Comparison of ENCODE assay signal across 9 cellular contexts in the genomic region with DNA sequence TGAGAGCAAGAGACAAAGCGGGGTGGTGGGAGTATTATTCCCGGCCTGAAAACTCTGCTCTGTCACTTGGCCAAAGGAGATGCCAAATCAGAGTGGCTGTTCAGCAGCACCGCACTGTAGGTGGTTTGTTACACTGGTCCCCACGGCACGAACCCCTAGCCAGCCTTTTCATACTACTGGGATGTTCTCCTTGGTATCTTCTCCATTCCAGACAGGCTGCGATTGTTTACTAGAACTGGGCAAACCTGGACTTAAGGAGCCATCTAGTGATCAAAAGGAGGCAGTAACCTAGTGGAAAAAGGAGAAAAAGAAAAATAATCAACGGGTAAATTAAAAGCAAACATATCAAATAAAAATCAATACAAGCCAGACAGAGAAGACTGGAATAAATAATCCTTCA. TPM values are rescaled to one million over a fixed set of nuclear protein-coding genes. Genes with fewer than 3 reads are reported as not detected.
DNase-seq lines count a peak whose midpoint lies in the region; ATAC-seq and TF ChIP-seq lines count a peak whose summit lies in the region.
"Had no signal": no experiment of that assay in that cellular context is flagged by ENCODE, and none has a peak within 500 bp of the region (broad histone marks: within the 10 kb centered on the region; RNA-seq: fewer than 3 reads in every experiment).

No MANE protein-coding gene starts in this region.

- H3K27ac Mint-ChIP-seq in CD8-positive, alpha-beta memory T cell: no peak overlapping the region
- H3K27ac Mint-ChIP-seq: activated naive CD8-positive, alpha-beta T cell treated with anti-CD3 and anti-CD28 coated beads, Interleukin-2, amount 10 ng/mL, durations not matched to agents 7 days and 5 days had no signal

- dilution Hi-C loops in mammary epithelial cell (cut with HindIII; ENCODE audit: low sequenced_read_pairs): no loop called here

- H3K27me3 ChIP-seq in MM.1S (replicated peaks; ENCODE audit: insufficient read depth, low read length) (no peaks in the 10 kb centered on the region), mammary epithelial cell (ENCODE audit: insufficient read depth, low read length) (no peaks in the 10 kb centered on the region)
- no peaks in the 10 kb centered on the region for H3K27me3 ChIP-seq in CD8-positive, alpha-beta memory T cell (ENCODE audit: insufficient read depth, low read length, poor library complexity, severe bottlenecking)

- H3K4me1 Mint-ChIP-seq in CD8-positive, alpha-beta memory T cell: no peaks in the 10 kb centered on the region
- H3K4me1 Mint-ChIP-seq: activated naive CD8-positive, alpha-beta T cell treated with anti-CD3 and anti-CD28 coated beads, Interleukin-2, amount 10 ng/mL, durations not matched to agents 7 days and 5 days had no signal

- H3K9ac ChIP-seq in MM.1S (ENCODE audit: low read length) (no peak overlapping the region), mammary epithelial cell (ENCODE audit: insufficient read depth, low read length) (no peak overlapping the region)

- no peak overlapping the region for H3K27ac ChIP-seq in MM.1S (ENCODE audit: low read length)
- no peak overlapping the region for H3K27ac ChIP-seq in mammary epithelial cell (ENCODE audit: insufficient read depth, low read depth, low read length)
- no peak overlapping the region for H3K27ac ChIP-seq in CD8-positive, alpha-beta memory T cell (ENCODE audit: low read depth, low read length)

- no peak overlapping the region for H2AFZ ChIP-seq in MM.1S (ENCODE audit: low read length)
- peak overlapping the region; percentile 18 for H2AFZ ChIP-seq in mammary epithelial cell (ENCODE audit: low read depth, low read length)

- no peaks in the 10 kb centered on the region for H3K9me2 ChIP-seq in MM.1S (replicated peaks; ENCODE audit: insufficient read depth, low read length)

- CTCF ChIA-PET in mammary epithelial cell (lab: Charles Lee; ENCODE audit: low non-redundant PET): interaction anchor here (0.6 kb wide), 1 partner anchor 1196 kb away, joined by 3 read pairs; no protein-coding TSS in a partner anchor
- CTCF ChIA-PET in CD8-positive, alpha-beta memory T cell (lab: Charles Lee): no interaction called here

- H3K4me2 ChIP-seq in MM.1S (ENCODE audit: low read depth, low read length) (no peak overlapping the region), mammary epithelial cell (ENCODE audit: insufficient read depth, low read depth, low read length) (no peak overlapping the region)

- peaks cover 0 to 2% of the 10 kb centered on the region in 2 donors for H3K27me3 Mint-ChIP-seq in CD8-positive, alpha-beta memory T cell
- H3K27me3 Mint-ChIP-seq: activated naive CD8-positive, alpha-beta T cell treated with anti-CD3 and anti-CD28 coated beads, Interleukin-2, amount 10 ng/mL, durations not matched to agents 7 days and 5 days had no signal

- intact Hi-C loops in mammary epithelial cell (cut with micrococcal nuclease): loop anchor here (1.0 kb wide), 2 partner anchors 100 to 243 kb away; no protein-coding TSS in a partner anchor

- POLR2A ChIA-PET in CD8-positive, alpha-beta memory T cell (lab: Charles Lee): no interaction called here

- H4K20me1 ChIP-seq in MM.1S (ENCODE audit: insufficient read depth, low read length): no peaks in the 10 kb centered on the region
- no peaks in the 10 kb centered on the region for H4K20me1 ChIP-seq in mammary epithelial cell (ENCODE audit: insufficient read depth, low read length)

- H3K4me3 Mint-ChIP-seq in CD8-positive, alpha-beta memory T cell: no peak overlapping the region
- H3K4me3 Mint-ChIP-seq: activated naive CD8-positive, alpha-beta T cell treated with anti-CD3 and anti-CD28 coated beads, Interleukin-2, amount 10 ng/mL, durations not matched to agents 7 days and 5 days had no signal

- 43% methylated on average over 7 of the region's 7 CpGs for WGBS in mammary epithelial cell (ENCODE audit: low coverage, missing lambda C conversion rate)

- H3K79me2 ChIP-seq in MM.1S (ENCODE audit: low read length) (no peaks in the 10 kb centered on the region), mammary epithelial cell (ENCODE audit: insufficient read depth, low read length) (no peaks in the 10 kb centered on the region)

- H3K36me3 ChIP-seq in MM.1S (replicated peaks; ENCODE audit: insufficient read depth, low read length) (no peaks in the 10 kb centered on the region), mammary epithelial cell (ENCODE audit: insufficient read depth, low read length) (no peaks in the 10 kb centered on the region)
- H3K36me3 ChIP-seq in CD8-positive, alpha-beta memory T cell (ENCODE audit: insufficient read depth, low read length): no peaks in the 10 kb centered on the region

- H3K9me3 ChIP-seq in MM.1S (replicated peaks; ENCODE audit: insufficient read depth, low read length) (no peaks in the 10 kb centered on the region), mammary epithelial cell (replicated peaks; ENCODE audit: insufficient read depth, low read length) (no peaks in the 10 kb centered on the region)
- H3K9me3 ChIP-seq in CD8-positive, alpha-beta memory T cell (ENCODE audit: low read length): no peaks in the 10 kb centered on the region

- TF ChIP-seq CTCF in AG09309 (IDR thresholded peaks at IDR 0.05; ENCODE audit: control insufficient read depth, insufficient read depth, low read depth, low read length, missing control alignments): peak; percentile 63
- peak; percentile 41 for TF ChIP-seq CTCF in MM.1S (IDR thresholded peaks at IDR 0.05; ENCODE audit: low read length)
- peak; percentile 54 to 68 for TF ChIP-seq CTCF in mammary epithelial cell (conservative IDR thresholded peaks at IDR 0.05 in 1 of 2, IDR thresholded peaks at IDR 0.05 in 1 of 2; ENCODE audit: extremely low read depth in 1 of 2, insufficient read depth in 1 of 2, low read depth in 1 of 2, low read length in 2 of 2)

- in situ Hi-C loops in mammary epithelial cell (cut with MboI; ENCODE audit: low sequenced_read_pairs in 2 of 2): loop anchor here in 1 of 2 donors (10.0 to 25.0 kb wide), 2 partner anchors 103 to 240 kb away; no protein-coding TSS in a partner anchor

- no peaks in the 10 kb centered on the region for H3K4me1 ChIP-seq in MM.1S (ENCODE audit: low read length)
- H3K4me1 ChIP-seq in mammary epithelial cell (ENCODE audit: insufficient read depth, low read length): no peaks in the 10 kb centered on the region
- H3K4me1 ChIP-seq in CD8-positive, alpha-beta memory T cell (ENCODE audit: insufficient read depth, low read length): no peaks in the 10 kb centered on the region

- H3K36me3 Mint-ChIP-seq in CD8-positive, alpha-beta memory T cell: no peaks in the 10 kb centered on the region
- H3K36me3 Mint-ChIP-seq: activated naive CD8-positive, alpha-beta T cell treated with anti-CD3 and anti-CD28 coated beads, Interleukin-2, amount 10 ng/mL, durations not matched to agents 7 days and 5 days had no signal

- no peaks in the 10 kb centered on the region for H3F3A ChIP-seq in MM.1S (ENCODE audit: insufficient read depth, low read length)

- ATAC-seq in GM18907 (IDR thresholded peaks at IDR 0.05; ENCODE audit: unreplicated experiment): peak; percentile 63
- ATAC-seq in HG02610 (IDR thresholded peaks at IDR 0.05; ENCODE audit: unreplicated experiment): no peak
- ATAC-seq in GM19455 (IDR thresholded peaks at IDR 0.05; ENCODE audit: unreplicated experiment): no peak

- H3K9me3 Mint-ChIP-seq in CD8-positive, alpha-beta memory T cell: peaks cover 0 to 3% (median 3%) of the 10 kb centered on the region in 5 donors

- BruUV-seq in mammary epithelial cell (replicated peaks; lab: Mats Ljungman, UMichigan): no TSS peak

- H3K4me3 ChIP-seq in AG09309 (ENCODE audit: control insufficient read depth, low read depth, low read length) (no peak overlapping the region), MM.1S (ENCODE audit: low read length) (no peak overlapping the region), mammary epithelial cell (replicated peaks in 1 of 3; ENCODE audit: insufficient read depth in 1 of 3, low read depth in 2 of 3, low read length in 3 of 3) (no peak overlapping the region)
- no peak overlapping the region for H3K4me3 ChIP-seq in CD8-positive, alpha-beta memory T cell (ENCODE audit: low read length)

- DNase-seq in AG09309 (ENCODE audit: low read depth): peak; percentile 7
- peak; percentile 19 for DNase-seq in MM.1S
- DNase-seq in mammary epithelial cell: peak; percentile 30
- peak; percentile 5 for DNase-seq in non-pigmented ciliary epithelial cell (ENCODE audit: low read depth)
- DNase-seq in CD8-positive, alpha-beta memory T cell: no peak
- DNase-seq: activated naive CD8-positive, alpha-beta T cell treated with anti-CD3 and anti-CD28 coated beads, Interleukin-2, amount 10 ng/mL, durations not matched to agents 7 days and 5 days had no signal

RNA-seq across cellular contexts. Expression of a gene that starts 58.9 kb away (rescaled TPM):
- total RNA-seq in mammary epithelial cell: 10 to 100 TPM in 1 of 2 donors, 1 to 10 TPM in 1; 7.3 to 23.8 TPM
- polyA plus RNA-seq in mammary epithelial cell: 2.7 TPM
- polyA minus RNA-seq in mammary epithelial cell: 17.6 TPM
- total RNA-seq in CD8-positive, alpha-beta memory T cell: 1 to 10 TPM; 2.2 to 2.5 TPM
- polyA plus RNA-seq in CD8-positive, alpha-beta memory T cell: 0.13 TPM

Comparison
In these comparisons a context has a peak if more than half of its experiments do, and no peak if none do; other contexts are left out.
1. DNase-seq: peak in AG09309 (single experiment), MM.1S (single experiment), mammary epithelial cell (single experiment) and non-pigmented ciliary epithelial cell (single experiment); none in CD8-positive, alpha-beta memory T cell (0 of 5).
2. Peak in every context shown above with its lines, with median percentiles within 50 percentile points of each other: CTCF ChIP-seq.